Comparison of ENCODE assay signal across 9 cellular contexts in the genomic region with DNA sequence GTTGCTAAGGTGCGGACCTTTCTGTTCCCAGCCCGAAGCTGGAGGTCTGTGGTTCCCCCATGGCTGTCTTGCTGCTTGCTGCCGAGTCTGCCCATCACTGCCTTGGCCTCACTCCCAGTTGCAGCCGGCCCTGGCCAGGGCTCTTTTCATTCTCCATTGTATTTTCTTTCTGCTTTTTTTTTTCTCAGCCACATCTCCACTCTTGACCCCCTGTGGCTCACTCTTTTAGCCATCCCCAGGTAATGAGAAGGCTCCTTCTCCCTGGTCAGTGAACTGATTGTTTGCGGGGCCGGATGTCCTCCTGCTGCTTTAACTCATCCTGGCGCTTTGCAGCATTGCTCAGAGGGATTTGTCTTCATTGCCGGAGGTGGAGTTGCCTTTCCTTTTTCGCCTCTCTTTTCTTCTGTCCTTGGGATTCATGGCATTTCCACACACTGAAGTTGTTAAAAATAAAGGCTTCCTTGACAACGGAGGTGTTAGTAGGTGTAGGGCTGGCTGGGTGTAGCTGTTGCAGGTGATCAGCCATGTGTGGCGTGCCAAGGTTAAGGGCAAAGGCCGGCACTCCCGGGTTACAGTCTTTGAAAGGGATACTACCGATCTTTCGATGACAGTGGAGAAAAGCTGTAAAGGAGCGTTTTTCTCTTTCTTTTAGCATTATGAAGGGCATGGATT. TPM values are rescaled to one million over a fixed set of nuclear protein-coding genes. Genes with fewer than 3 reads are reported as not detected.
A peak's percentile ranks its signal among the peaks of the same experiment; 100 is the strongest.
DNase-seq lines count a peak whose midpoint lies in the region; ATAC-seq and TF ChIP-seq lines count a peak whose summit lies in the region.
"Had no signal": no experiment of that assay in that cellular context is flagged by ENCODE, and none has a peak within 500 bp of the region (broad histone marks: within the 10 kb centered on the region; RNA-seq: fewer than 3 reads in every experiment).

No MANE protein-coding gene starts in this region.

- H4K20me1 ChIP-seq in GM23248 (ENCODE audit: insufficient read depth) = no peaks in the 10 kb centered on the region

- H3K4me1 Mint-ChIP-seq in brain = peaks cover 46% of the 10 kb centered on the region
- H3K4me1 Mint-ChIP-seq in activated T-cell treated with anti-CD3 and anti-CD28 coated beads, Interleukin-2, amount 50 U/mL, for 72 hours (ENCODE audit: low read depth) = peaks cover 28% of the 10 kb centered on the region

- 46 to 49% methylated on average over 16 of the region's 16 CpGs for WGBS in GM23248 (ENCODE audit: low coverage in 1 of 2, low lambda C conversion rate in 2 of 2, missing lambda C conversion rate in 2 of 2), 2 experiments

- no peak overlapping the region for H3K4me2 ChIP-seq in GM23248 (ENCODE audit: unreplicated experiment)

- H3K27ac ChIP-seq in GM23248 (no peak overlapping the region), iPS-18a (ENCODE audit: low read length) (peak overlapping the region; percentile 56)

- H3F3A ChIP-seq in GM23248 (ENCODE audit: insufficient read depth) = no peaks in the 10 kb centered on the region

- H3K79me2 ChIP-seq in GM23248 (ENCODE audit: insufficient read depth) = no peaks in the 10 kb centered on the region

- H3K36me3 ChIP-seq in GM23248 (ENCODE audit: low read depth) (no peaks in the 10 kb centered on the region), iPS-18a (ENCODE audit: control insufficient read depth, low read depth, low read length) (no peaks in the 10 kb centered on the region)

- intact Hi-C loops in posterior cingulate gyrus (cut with DNase I) = no loop called here

- DNase-seq in GM23248 (no peak), posterior cingulate gyrus (peak; percentile 44 to 93 (median 66))
- DNase-seq in activated T-cell treated with anti-CD3 and anti-CD28 coated beads, Interleukin-2, amount 50 U/mL, for 72 hours = no peak
- DNase-seq in stimulated activated CD4-positive, alpha-beta T cell treated with anti-CD3 and anti-CD28 coated beads, Interleukin-4, amount 100 ng/mL, for 24 hours = no peak
- DNase-seq: stimulated activated naive CD4-positive, alpha-beta T cell had no signal

- H3K27me3 Mint-ChIP-seq in brain = peaks cover 3% of the 10 kb centered on the region
- no peaks in the 10 kb centered on the region for H3K27me3 Mint-ChIP-seq in activated T-cell treated with anti-CD3 and anti-CD28 coated beads, Interleukin-2, amount 50 U/mL, for 72 hours (ENCODE audit: low read depth)

- no peak for ATAC-seq in HG03460 (IDR thresholded peaks at IDR 0.05; ENCODE audit: unreplicated experiment)
- ATAC-seq in activated T-cell treated with anti-CD3 and anti-CD28 coated beads, Interleukin-2, amount 50 U/mL, for 72 hours (replicated peaks in 1 of 2) = no peak
- ATAC-seq in GM21367 (IDR thresholded peaks at IDR 0.05; ENCODE audit: unreplicated experiment) = no peak

- no peaks in the 10 kb centered on the region for H3K9me3 ChIP-seq in GM23248 (ENCODE audit: low read depth)
- no peaks in the 10 kb centered on the region for H3K9me3 ChIP-seq in iPS-18a (ENCODE audit: control insufficient read depth, low read depth, low read length)

- no peaks in the 10 kb centered on the region for H3K9me3 Mint-ChIP-seq in brain
- no peaks in the 10 kb centered on the region for H3K9me3 Mint-ChIP-seq in activated T-cell treated with anti-CD3 and anti-CD28 coated beads, Interleukin-2, amount 50 U/mL, for 72 hours

- H3K4me1 ChIP-seq in GM23248 (ENCODE audit: insufficient read depth) (no peaks in the 10 kb centered on the region), iPS-18a (ENCODE audit: control insufficient read depth, low read depth, low read length) (peaks cover 48% of the 10 kb centered on the region)

- H3K9me2 ChIP-seq in GM23248 (ENCODE audit: insufficient read depth) = no peaks in the 10 kb centered on the region

- H3K27me3 ChIP-seq in GM23248 (replicated peaks; ENCODE audit: insufficient read depth) (no peaks in the 10 kb centered on the region), iPS-18a (ENCODE audit: control insufficient read depth, insufficient read depth, low read length) (no peaks in the 10 kb centered on the region)

- peak overlapping the region; percentile 74 to 85 (median 80) for H3K4me3 Mint-ChIP-seq in brain
- no peak overlapping the region for H3K4me3 Mint-ChIP-seq in activated T-cell treated with anti-CD3 and anti-CD28 coated beads, Interleukin-2, amount 50 U/mL, for 72 hours

- H3K4me3 ChIP-seq in GM23248 (no peak overlapping the region), iPS-18a (ENCODE audit: low read length) (no peak overlapping the region)

- TF ChIP-seq CTCF in brain (conservative IDR thresholded peaks at IDR 0.05) = no peak

- no peaks in the 10 kb centered on the region for H3K36me3 Mint-ChIP-seq in brain
- no peaks in the 10 kb centered on the region for H3K36me3 Mint-ChIP-seq in activated T-cell treated with anti-CD3 and anti-CD28 coated beads, Interleukin-2, amount 50 U/mL, for 72 hours (ENCODE audit: insufficient read depth in 2 of 2)

- H2AFZ ChIP-seq in GM23248 = peak overlapping the region; percentile 44; the same call in 1 of the 2 replicates

- H3K9ac ChIP-seq in GM23248 = no peak overlapping the region
- H3K9ac ChIP-seq in iPS-18a (ENCODE audit: low read length) = peak overlapping the region; percentile 42

- in situ Hi-C loops in GM23248 (cut with MboI) = no loop called here

- peak overlapping the region; percentile 74 to 89 (median 84) for H3K27ac Mint-ChIP-seq in brain
- H3K27ac Mint-ChIP-seq in activated T-cell treated with anti-CD3 and anti-CD28 coated beads, Interleukin-2, amount 50 U/mL, for 72 hours = no peak overlapping the region

RNA-seq across cellular contexts. Expression of a gene that starts 34.1 kb away (rescaled TPM):
- total RNA-seq in GM23248 (2014; rRNA removed; shearing (Covaris generic)) = under 0.01 and 0.11 TPM in 2 replicates
- polyA plus RNA-seq in GM23248 (2016; fragmentation: Nextera tagmentation; extraction: Ambion mirVana) (0.13 and 0.43 TPM in 2 replicates), brain (ENCODE audit: insufficient read depth, low read depth, low replicate concordance) (5.8 TPM)
- 1 to 10 TPM; 2.2 to 3.5 TPM for total RNA-seq in activated T-cell treated with anti-CD3 and anti-CD28 coated beads, Interleukin-2, amount 50 U/mL, for 72 hours

Comparison
In these comparisons a context has a peak if more than half of its experiments do, and no peak if none do; other contexts are left out.
1. DNase-seq: peak in posterior cingulate gyrus (10 of 10); none in GM23248 (single experiment), activated T-cell treated with anti-CD3 and anti-CD28 coated beads, Interleukin-2, amount 50 U/mL, for 72 hours (0 of 2) and stimulated activated CD4-positive, alpha-beta T cell treated with anti-CD3 and anti-CD28 coated beads, Interleukin-4, amount 100 ng/mL, for 24 hours (single experiment).
2. H3K4me3 Mint-ChIP-seq: peak in brain (5 of 5); none in activated T-cell treated with anti-CD3 and anti-CD28 coated beads, Interleukin-2, amount 50 U/mL, for 72 hours (0 of 2).